8 cellular contexts compared by ENCODE assay signal in the genomic region with DNA sequence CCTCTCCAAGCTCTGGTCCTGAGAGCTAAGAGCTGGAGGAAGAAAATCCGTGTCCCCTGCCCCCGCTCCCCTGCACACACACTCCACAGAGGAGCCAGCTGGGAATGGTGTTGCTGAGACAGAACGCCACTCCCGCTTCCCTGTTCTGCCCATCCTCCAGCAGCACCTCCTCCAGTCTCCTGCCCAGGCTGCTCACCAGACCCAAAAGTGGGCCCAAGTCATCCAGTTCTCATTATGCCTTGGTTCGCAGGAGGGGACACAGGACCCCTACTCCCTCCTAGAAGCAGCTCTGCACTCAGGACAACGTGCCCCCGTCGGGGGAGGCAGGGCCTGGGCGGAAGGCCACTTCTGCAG. TPM values are rescaled to one million over a fixed set of nuclear protein-coding genes. Genes with fewer than 3 reads are reported as not detected.
DNase-seq lines count a peak whose midpoint lies in the region; ATAC-seq, FAIRE-seq and TF ChIP-seq lines count a peak whose summit lies in the region.

No MANE protein-coding gene starts in this region.

- no TSS peak for BruUV-seq in K562 (replicated peaks; lab: Mats Ljungman, UMichigan)

- H3K4me2 ChIP-seq in K562 (ENCODE audit: insufficient read depth, low read length), result peak overlapping the region; percentile 85

- ATAC-seq in K562, result peak; percentile 31
- peak; percentile 23 for ATAC-seq in left lobe of liver

- WGBS in K562 (ENCODE audit: insufficient coverage, low coverage, missing lambda C conversion rate), result 30% methylated on average over 5 of the region's 9 CpGs

- CTCF ChIA-PET in AG04450 (lab: Charles Lee) (interaction anchor here (5.2 kb wide), 1 partner anchor 10 kb away, joined by 29 read pairs; no protein-coding TSS in a partner anchor), K562 (lab: Yijun Ruan, JAX; ENCODE audit: low intra/inter-chr PET ratio) (no interaction called here)

- H3K4me1 ChIP-seq in HUES48 (ENCODE audit: control insufficient read depth, insufficient read depth, low read length), result peaks cover 8% of the 10 kb centered on the region; the same call in 1 of the 2 replicates
- peaks cover 21 to 84% of the 10 kb centered on the region in 2 experiments; a peak in 4 of 5 replicates for H3K4me1 ChIP-seq in K562 (replicated peaks in 1 of 2; ENCODE audit: control insufficient read depth in 2 of 2, insufficient read depth in 2 of 2, low read length in 2 of 2)

- H3K9ac ChIP-seq in HUES48 (ENCODE audit: low read depth, low read length) (peak overlapping the region; percentile 77; the same call in 1 of the 2 replicates), K562 (ENCODE audit: insufficient read depth in 1 of 2, low read depth in 2 of 2, low read length in 2 of 2) (peak overlapping the region; percentile 73 to 93)

- no peak for TF ChIP-seq RAD21 in K562 (CRISPR knock-in tag; conservative IDR thresholded peaks at IDR 0.05 in 1 of 2, IDR thresholded peaks at IDR 0.05 in 1 of 2)

- TF ChIP-seq EP300 in K562 (IDR thresholded peaks at IDR 0.05; ENCODE audit: low read length), result no peak

- H3K4me3 ChIP-seq in AG04450 (ENCODE audit: low read depth, low read length) (peak overlapping the region; percentile 51), HUES48 (ENCODE audit: low read depth, low read length) (peak overlapping the region; percentile 98), K562 (peak overlapping the region; percentile 92)

- no peaks in the 10 kb centered on the region; the same call in 1 of the 2 replicates for H4K20me1 ChIP-seq in K562 (replicated peaks; ENCODE audit: control insufficient read depth, insufficient read depth, low read length)

- H2AFZ ChIP-seq in K562 (ENCODE audit: low read depth, low read length), result peak overlapping the region; percentile 67; the same call in 1 of the 2 replicates

- DNase-seq in AG04450 (ENCODE audit: low read depth, low spot score) (no peak), K562 (ENCODE audit: extremely low read depth in 1 of 4, low spot score in 3 of 4) (no peak), left lobe of liver (ENCODE audit: low spot score) (no peak), 8988T (no peak), SW480 (ENCODE audit: low spot score) (no peak)
- DNase-seq in activated CD4-positive, CD25-positive, alpha-beta regulatory T cell treated with anti-CD3 and anti-CD28 coated beads, Interleukin-2, amount 50 U/mL, for 72 hours, result no peak

- TF ChIP-seq CTCF in AG04450 (IDR thresholded peaks at IDR 0.05; ENCODE audit: low read depth, low read length) (no peak), K562 (IDR thresholded peaks at IDR 0.05 in 2 of 3, conservative IDR thresholded peaks at IDR 0.05 in 1 of 3; ENCODE audit: insufficient read depth in 2 of 3, low read depth in 1 of 3, low read length in 3 of 3) (no peak)

- H3K9me1 ChIP-seq in K562 (ENCODE audit: control insufficient read depth, insufficient read depth, low read length), result peaks cover 6% of the 10 kb centered on the region

- peaks cover 9% of the 10 kb centered on the region for H3K27me3 ChIP-seq in AG04450 (ENCODE audit: control insufficient read depth, insufficient read depth, low read length)
- peaks cover 18% of the 10 kb centered on the region for H3K27me3 ChIP-seq in HUES48 (ENCODE audit: control insufficient read depth, insufficient read depth, low read length)
- H3K27me3 ChIP-seq in K562 (ENCODE audit: control insufficient read depth in 2 of 2, insufficient read depth in 2 of 2, low read length in 2 of 2), result no peaks in the 10 kb centered on the region

- H3K79me2 ChIP-seq in K562 (ENCODE audit: control insufficient read depth, insufficient read depth, low read length), result peaks cover 32% of the 10 kb centered on the region

- no peak overlapping the region for H3K27ac ChIP-seq in AG04450 (ENCODE audit: low read depth, low read length)
- H3K27ac ChIP-seq in HUES48 (ENCODE audit: low read depth, low read length), result peak overlapping the region; percentile 88
- peak overlapping the region; percentile 86 for H3K27ac ChIP-seq in K562 (ENCODE audit: extremely low read depth, low read depth, low read length)
- H3K27ac ChIP-seq in temporal lobe (ENCODE audit: low read depth, low read length), result peak overlapping the region; percentile 98

- intact Hi-C loops in K562 (cut with micrococcal nuclease), result loop anchor here (10.0 kb wide), 1 partner anchor 133 kb away; no protein-coding TSS in a partner anchor

- H3K9me3 ChIP-seq in AG04450 (ENCODE audit: control insufficient read depth, insufficient read depth, low read length) (peaks cover 9% of the 10 kb centered on the region), HUES48 (ENCODE audit: control insufficient read depth, insufficient read depth, low read length) (no peaks in the 10 kb centered on the region), K562 (replicated peaks; ENCODE audit: control insufficient read depth, insufficient read depth, low read depth, low read length) (no peaks in the 10 kb centered on the region)

- FAIRE-seq in K562 (lab: Jason Lieb, UNC), result no peak

- H3K36me3 ChIP-seq in HUES48 (ENCODE audit: control insufficient read depth, insufficient read depth, low read length), result peaks cover 15% of the 10 kb centered on the region
- H3K36me3 ChIP-seq in K562 (ENCODE audit: control insufficient read depth, insufficient read depth, low read length), result peaks cover 24% of the 10 kb centered on the region; the same call in 2 of the 3 replicates

- in situ Hi-C loops in K562 (cut with MboI), result no loop called here

- TF ChIP-seq POLR2A in K562 (conservative IDR thresholded peaks at IDR 0.05), result no peak

- POLR2A ChIA-PET in AG04450 (lab: Yijun Ruan, JAX), result interaction anchor here (0.7 to 2.9 kb wide), 6 partner anchors 7 to 401 kb away, joined by 3 to 18 read pairs (median 3); partner anchors contain the start of gene BAG5
- POLR2A ChIA-PET in K562 (lab: Yijun Ruan, JAX), result interaction anchor here (0.7 to 1.6 kb wide), 8 partner anchors 9 to 925 kb away, joined by 3 to 9 read pairs (median 4); no protein-coding TSS in a partner anchor

RNA-seq across cellular contexts. Expression of gene TRMT61A, which starts 0.9 kb away (rescaled TPM):
- 4.4 and 6.1 TPM in 2 replicates for polyA plus RNA-seq in AG04450 (2011; rRNA removed)
- 2.7 and 3.7 TPM in 2 replicates for polyA minus RNA-seq in AG04450 (2011; rRNA and poly(A)+ RNA removed)
- 5.1 and 21.8 TPM in 2 replicates for total RNA-seq in K562 (2011; cell fraction: chromatin; rRNA removed; ENCODE audit: low replicate concordance)
- total RNA-seq in K562 (2011; cell fraction: nucleolus; rRNA removed), result 24.5 and 24.8 TPM in 2 replicates
- 9.7 and 11.4 TPM in 2 replicates for total RNA-seq in K562 (2011; cell fraction: nucleoplasm; rRNA removed)
- total RNA-seq in K562 (2014; rRNA removed), result 24.8 and 29.5 TPM in 2 replicates
- total RNA-seq in K562 (2014; rRNA removed; fragmentation: Illumina TruSeq; extraction: Trizol), result 1.5 and 2.9 TPM in 2 replicates
- total RNA-seq in K562 (2015; rRNA removed; fragmentation: Illumina TruSeq; extraction: Trizol), result 12.3 and 12.4 TPM in 2 replicates
- total RNA-seq in K562 (2021), result 20.4 and 21.0 TPM in 2 replicates
- 5.1 and 6.6 TPM in 2 replicates for polyA plus RNA-seq in K562 (2011; rRNA removed)
- polyA plus RNA-seq in K562 (2011; cell fraction: cytosol; rRNA removed), result 7.6 and 28.9 TPM in 2 replicates
- polyA plus RNA-seq in K562 (2011; cell fraction: nucleus; rRNA removed), result 15.5 and 27.8 TPM in 2 replicates
- 7.5 and 13.1 TPM in 2 replicates for polyA plus RNA-seq in K562 (2012)
- polyA plus RNA-seq in K562 (2014; fragmentation: Illumina TruSeq; extraction: Trizol), result 3.2 and 10.1 TPM in 2 replicates
- polyA plus RNA-seq in K562 (2014; fragmentation: Nextera tagmentation; extraction: Ambion mirVana), result under 1 TPM; 0.10 to 0.50 TPM
- polyA plus RNA-seq in K562 (2014; rRNA removed), result 18.1 and 22.4 TPM in 2 replicates
- polyA minus RNA-seq in K562 (2011; rRNA and poly(A)+ RNA removed), result 1.4 and 2.6 TPM in 2 replicates
- 5.0 and 6.5 TPM in 2 replicates for polyA minus RNA-seq in K562 (2011; cell fraction: cytosol; rRNA and poly(A)+ RNA removed)
- 13.2 and 14.3 TPM in 2 replicates for polyA minus RNA-seq in K562 (2011; cell fraction: nucleus; rRNA and poly(A)+ RNA removed)
- 6.0 TPM for total RNA-seq in left lobe of liver
- 4.7 TPM for total RNA-seq in temporal lobe

RNA-seq across cellular contexts. Expression of gene CKB, which starts 5.5 kb away (rescaled TPM):
- polyA plus RNA-seq in AG04450 (2011; rRNA removed) (11.7 and 12.9 TPM in 2 replicates), K562 (2011; rRNA removed) (132 and 348 TPM in 2 replicates), K562 (2014; fragmentation: Illumina TruSeq; extraction: Trizol) (115 and 390 TPM in 2 replicates), K562 (2014; fragmentation: Nextera tagmentation; extraction: Ambion mirVana) (10 to 100 TPM; 23.9 to 44.5 TPM), K562 (2014; rRNA removed) (564 and 637 TPM in 2 replicates)
- polyA minus RNA-seq in AG04450 (2011; rRNA and poly(A)+ RNA removed), result 7.0 and 8.3 TPM in 2 replicates
- total RNA-seq in K562 (2011; cell fraction: chromatin; rRNA removed; ENCODE audit: low replicate concordance), result 63.0 and 253 TPM in 2 replicates
- total RNA-seq in K562 (2011; cell fraction: nucleolus; rRNA removed), result 300 and 318 TPM in 2 replicates
- total RNA-seq in K562 (2011; cell fraction: nucleoplasm; rRNA removed), result 108 and 141 TPM in 2 replicates
- total RNA-seq in K562 (2014; rRNA removed) (692 and 778 TPM in 2 replicates), K562 (2014; rRNA removed; fragmentation: Illumina TruSeq; extraction: Trizol) (90.5 and 91.6 TPM in 2 replicates), K562 (2015; rRNA removed; fragmentation: Illumina TruSeq; extraction: Trizol) (177 and 191 TPM in 2 replicates), K562 (2021) (558 and 570 TPM in 2 replicates), left lobe of liver (10.2 TPM), temporal lobe (249 TPM)
- 261 and 599 TPM in 2 replicates for polyA plus RNA-seq in K562 (2011; cell fraction: cytosol; rRNA removed)
- 742 and 1,022 TPM in 2 replicates for polyA plus RNA-seq in K562 (2011; cell fraction: nucleus; rRNA removed)
- 375 and 553 TPM in 2 replicates for polyA plus RNA-seq in K562 (2012)
- 34.8 and 43.6 TPM in 2 replicates for polyA minus RNA-seq in K562 (2011; rRNA and poly(A)+ RNA removed)
- polyA minus RNA-seq in K562 (2011; cell fraction: cytosol; rRNA and poly(A)+ RNA removed), result 164 and 287 TPM in 2 replicates
- polyA minus RNA-seq in K562 (2011; cell fraction: nucleus; rRNA and poly(A)+ RNA removed), result 93.2 and 131 TPM in 2 replicates

RNA-seq across cellular contexts. Expression of gene BAG5, which starts 34.3 kb away (rescaled TPM):
- polyA plus RNA-seq in AG04450 (2011; rRNA removed), result 10.5 and 12.5 TPM in 2 replicates
- 12.7 and 15.0 TPM in 2 replicates for polyA minus RNA-seq in AG04450 (2011; rRNA and poly(A)+ RNA removed)
- total RNA-seq in K562 (2011; cell fraction: chromatin; rRNA removed; ENCODE audit: low replicate concordance), result 7.5 and 18.1 TPM in 2 replicates
- 5.4 and 6.3 TPM in 2 replicates for total RNA-seq in K562 (2011; cell fraction: nucleolus; rRNA removed)
- 9.8 and 13.9 TPM in 2 replicates for total RNA-seq in K562 (2011; cell fraction: nucleoplasm; rRNA removed)
- total RNA-seq in K562 (2014; rRNA removed), result 11.1 and 15.1 TPM in 2 replicates
- 21.4 and 22.6 TPM in 2 replicates for total RNA-seq in K562 (2014; rRNA removed; fragmentation: Illumina TruSeq; extraction: Trizol)
- 18.0 and 19.5 TPM in 2 replicates for total RNA-seq in K562 (2015; rRNA removed; fragmentation: Illumina TruSeq; extraction: Trizol)
- total RNA-seq in K562 (2021), result 16.9 and 17.5 TPM in 2 replicates
- polyA plus RNA-seq in K562 (2011; rRNA removed), result 7.6 and 7.9 TPM in 2 replicates
- 3.5 and 6.5 TPM in 2 replicates for polyA plus RNA-seq in K562 (2011; cell fraction: cytosol; rRNA removed)
- polyA plus RNA-seq in K562 (2011; cell fraction: nucleus; rRNA removed), result 5.0 and 5.8 TPM in 2 replicates
- polyA plus RNA-seq in K562 (2012), result 8.6 and 12.2 TPM in 2 replicates
- 17.2 and 20.6 TPM in 2 replicates for polyA plus RNA-seq in K562 (2014; fragmentation: Illumina TruSeq; extraction: Trizol)
- 10 to 100 TPM in 1 of 2 experiments, 1 to 10 TPM in 1; 9.1 to 13.2 TPM for polyA plus RNA-seq in K562 (2014; fragmentation: Nextera tagmentation; extraction: Ambion mirVana)
- polyA plus RNA-seq in K562 (2014; rRNA removed), result 9.9 and 11.2 TPM in 2 replicates
- 12.3 and 14.5 TPM in 2 replicates for polyA minus RNA-seq in K562 (2011; rRNA and poly(A)+ RNA removed)
- polyA minus RNA-seq in K562 (2011; cell fraction: cytosol; rRNA and poly(A)+ RNA removed), result 10.3 and 10.5 TPM in 2 replicates
- polyA minus RNA-seq in K562 (2011; cell fraction: nucleus; rRNA and poly(A)+ RNA removed), result 4.0 and 7.8 TPM in 2 replicates
- 7.5 TPM for total RNA-seq in left lobe of liver
- total RNA-seq in temporal lobe, result 32.2 TPM

RNA-seq across cellular contexts. Expression of gene COA8, which starts 34.6 kb away (rescaled TPM):
- 25.8 and 29.8 TPM in 2 replicates for polyA plus RNA-seq in AG04450 (2011; rRNA removed)
- 5.7 and 6.3 TPM in 2 replicates for polyA minus RNA-seq in AG04450 (2011; rRNA and poly(A)+ RNA removed)
- 34.1 and 36.6 TPM in 2 replicates for total RNA-seq in K562 (2011; cell fraction: chromatin; rRNA removed; ENCODE audit: low replicate concordance)
- 16.8 and 18.7 TPM in 2 replicates for total RNA-seq in K562 (2011; cell fraction: nucleolus; rRNA removed)
- total RNA-seq in K562 (2011; cell fraction: nucleoplasm; rRNA removed), result 27.0 and 28.2 TPM in 2 replicates
- total RNA-seq in K562 (2014; rRNA removed), result 25.2 and 25.6 TPM in 2 replicates
- 25.7 and 27.3 TPM in 2 replicates for total RNA-seq in K562 (2014; rRNA removed; fragmentation: Illumina TruSeq; extraction: Trizol)
- 27.0 and 28.5 TPM in 2 replicates for total RNA-seq in K562 (2015; rRNA removed; fragmentation: Illumina TruSeq; extraction: Trizol)
- 34.6 and 35.5 TPM in 2 replicates for total RNA-seq in K562 (2021)
- polyA plus RNA-seq in K562 (2011; rRNA removed), result 13.0 and 19.1 TPM in 2 replicates
- 5.5 and 7.4 TPM in 2 replicates for polyA plus RNA-seq in K562 (2011; cell fraction: cytosol; rRNA removed)
- polyA plus RNA-seq in K562 (2011; cell fraction: nucleus; rRNA removed), result 6.3 and 6.5 TPM in 2 replicates
- 35.5 TPM in 2 replicates for polyA plus RNA-seq in K562 (2012)
- polyA plus RNA-seq in K562 (2014; fragmentation: Illumina TruSeq; extraction: Trizol), result 24.8 and 27.3 TPM in 2 replicates
- polyA plus RNA-seq in K562 (2014; fragmentation: Nextera tagmentation; extraction: Ambion mirVana), result 10 to 100 TPM in 1 of 2 experiments, 1 to 10 TPM in 1; 5.0 to 11.8 TPM
- polyA plus RNA-seq in K562 (2014; rRNA removed), result 33.5 and 35.3 TPM in 2 replicates
- polyA minus RNA-seq in K562 (2011; rRNA and poly(A)+ RNA removed), result 4.3 and 7.4 TPM in 2 replicates
- 5.2 and 7.9 TPM in 2 replicates for polyA minus RNA-seq in K562 (2011; cell fraction: cytosol; rRNA and poly(A)+ RNA removed)
- polyA minus RNA-seq in K562 (2011; cell fraction: nucleus; rRNA and poly(A)+ RNA removed), result 5.8 and 9.2 TPM in 2 replicates
- total RNA-seq in left lobe of liver, result 17.1 TPM
- 26.8 TPM for total RNA-seq in temporal lobe
